ENCODE assay signal across 1 cellular context in the genomic region with DNA sequence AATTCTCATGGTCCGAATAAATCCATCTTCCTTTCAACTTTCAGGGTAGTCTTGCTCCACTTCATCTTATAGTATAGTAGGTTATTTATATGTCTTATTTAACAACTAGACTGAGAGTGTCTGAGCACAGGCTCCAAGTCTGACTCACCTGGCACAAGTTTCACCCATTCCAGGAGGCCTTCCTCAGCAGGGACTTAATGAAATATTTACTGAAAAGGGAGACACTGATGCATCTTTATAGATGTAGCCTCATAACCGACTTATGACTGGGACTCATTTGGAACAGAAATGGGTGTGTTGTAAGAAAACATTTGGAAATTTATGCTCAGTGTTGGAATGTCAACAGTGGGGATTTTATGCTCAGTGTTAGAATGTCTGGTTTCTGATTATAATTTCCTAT.
TF ChIP-seq lines count a peak whose summit lies in the region.

No MANE protein-coding gene starts in this region.

TF ChIP-seq in IMR-90, 13 proteins besides CTCF, POLR2A, EP300 and RAD21:
- 0 out of 2 replicates have a peak, but pooled peaks have one; percentile 28 for TF ChIP-seq BHLHE40 (IDR thresholded peaks at IDR 0.05; ENCODE audit: low read depth, low read length)
- 0 out of 2 replicates have a peak, but pooled peaks have one; percentile 23 for TF ChIP-seq FOS (IDR thresholded peaks at IDR 0.05; ENCODE audit: low read depth, low read length)
- TF ChIP-seq NFE2L2 (IDR thresholded peaks at IDR 0.05; ENCODE audit: low read depth, low read length), result no peak
- no peak for TF ChIP-seq CHD1 (IDR thresholded peaks at IDR 0.05; ENCODE audit: low read depth, low read length)
- TF ChIP-seq RFX5 (IDR thresholded peaks at IDR 0.05; ENCODE audit: low read depth, low read length), result no peak
- no peak for TF ChIP-seq MXI1 (IDR thresholded peaks at IDR 0.05; ENCODE audit: borderline replicate concordance, low read depth, low read length)
- TF ChIP-seq CEBPB (IDR thresholded peaks at IDR 0.05; ENCODE audit: low read depth, low read length), result peak; percentile 6; the same call in 1 of the 2 replicates
